In genomic region chrX:10496345-10496965, GRCh38 we compare ENCODE assay signal across 14 cellular contexts.
DNase-seq lines count a peak whose midpoint lies in the region; ATAC-seq, FAIRE-seq and TF ChIP-seq lines count a peak whose summit lies in the region.
"Had no signal": no experiment of that assay in that cellular context is flagged by ENCODE, and none has a peak within 500 bp of the region (broad histone marks: within the 10 kb centered on the region; RNA-seq: fewer than 3 reads in every experiment).

No MANE protein-coding gene starts in this region.

- no peaks in the 10 kb centered on the region for H3K79me2 ChIP-seq in astrocyte (ENCODE audit: insufficient read depth, low read length)
- H3K79me2 ChIP-seq in smooth muscle cell (ENCODE audit: low read depth): no peaks in the 10 kb centered on the region

- no peak overlapping the region for H2AFZ ChIP-seq in astrocyte (ENCODE audit: low read depth, low read length)
- no peak overlapping the region for H2AFZ ChIP-seq in smooth muscle cell (ENCODE audit: low read depth)

- H3K27ac ChIP-seq in astrocyte (ENCODE audit: low read depth, low read length): peak overlapping the region; percentile 78
- H3K27ac ChIP-seq in heart left ventricle: peak overlapping the region in 8 of 12 donors; percentile 27 to 70 (median 49)
- H3K27ac ChIP-seq in smooth muscle cell (ENCODE audit: low read depth): peak overlapping the region; percentile 45
- H3K27ac ChIP-seq: esophagus squamous epithelium, lower lobe of right lung had no signal

- H3K4me3 Mint-ChIP-seq in HFFc6 (no peak overlapping the region), astrocyte (ENCODE audit: unreplicated experiment) (no peak overlapping the region), nephron progenitor cell (no peak overlapping the region)
- H3K4me3 Mint-ChIP-seq: activated T-cell treated with anti-CD3 and anti-CD28 coated beads, Interleukin-2, amount 50 U/mL, for 4 hours; brain had no signal

- H4K20me1 ChIP-seq in astrocyte (ENCODE audit: insufficient read depth, low read length): no peaks in the 10 kb centered on the region
- H4K20me1 ChIP-seq in smooth muscle cell (ENCODE audit: low read depth): no peaks in the 10 kb centered on the region

- no peaks in the 10 kb centered on the region for H3K27me3 Mint-ChIP-seq in HFFc6 (ENCODE audit: insufficient read depth)
- no peaks in the 10 kb centered on the region for H3K27me3 Mint-ChIP-seq in astrocyte (ENCODE audit: low read depth, unreplicated experiment)
- H3K27me3 Mint-ChIP-seq in nephron progenitor cell (ENCODE audit: low read depth, poor library complexity): no peaks in the 10 kb centered on the region
- H3K27me3 Mint-ChIP-seq: brain, progenitor cell of endocrine pancreas had no signal

- peak; percentile 78 for DNase-seq in HFFc6
- DNase-seq in astrocyte (ENCODE audit: low read depth): peak; percentile 94
- DNase-seq in heart left ventricle: peak in 1 of 5 donors; percentile 38
- no peak for DNase-seq in smooth muscle cell (lab: John Stamatoyannopoulos, UW; ENCODE audit: unreplicated experiment)
- no peak for DNase-seq in HTR-8/SVneo (ENCODE audit: insufficient read length, low spot score)
- no peak for DNase-seq in nephron progenitor cell
- no peak for DNase-seq in NCI-H524 treated with DMSO at 0.1 percent for 48 hours (lab: John Stamatoyannopoulos, UW)
- DNase-seq: activated T-cell treated with anti-CD3 and anti-CD28 coated beads, Interleukin-2, amount 50 U/mL, for 4 hours; DMS153; esophagus squamous epithelium; lower lobe of right lung; NCI-H526 had no signal

- H3K9ac ChIP-seq in astrocyte (ENCODE audit: low read length) (peak overlapping the region; percentile 20), smooth muscle cell (ENCODE audit: low read depth) (no peak overlapping the region)

- FAIRE-seq in astrocyte (lab: Jason Lieb, UNC) (peak; percentile 100), HTR-8/SVneo (lab: Jason Lieb, UNC) (no peak)

- H3K27ac Mint-ChIP-seq in HFFc6 (peak overlapping the region; percentile 74), astrocyte (ENCODE audit: unreplicated experiment) (peak overlapping the region; percentile 69), nephron progenitor cell (no peak overlapping the region)
- H3K27ac Mint-ChIP-seq: progenitor cell of endocrine pancreas had no signal

- H3K9me3 ChIP-seq in astrocyte (ENCODE audit: insufficient read depth, low read depth, low read length): no peaks in the 10 kb centered on the region
- H3K9me3 ChIP-seq in heart left ventricle: no peaks in the 10 kb centered on the region
- no peaks in the 10 kb centered on the region for H3K9me3 ChIP-seq in smooth muscle cell (replicated peaks; ENCODE audit: low read depth)
- H3K9me3 ChIP-seq: esophagus squamous epithelium, lower lobe of right lung had no signal

- no peaks in the 10 kb centered on the region for H3F3A ChIP-seq in smooth muscle cell (ENCODE audit: low read depth)

- TF ChIP-seq CTCF in HFFc6 (IDR thresholded peaks at IDR 0.05): no peak
- TF ChIP-seq CTCF in astrocyte (IDR thresholded peaks at IDR 0.05; ENCODE audit: insufficient read depth, low read depth, low read length): no peak
- TF ChIP-seq CTCF in heart left ventricle (IDR thresholded peaks at IDR 0.05): no peak
- TF ChIP-seq CTCF in smooth muscle cell (IDR thresholded peaks at IDR 0.05; ENCODE audit: borderline replicate concordance, insufficient read depth, poor library complexity, severe bottlenecking): no peak
- no peak for TF ChIP-seq CTCF in nephron progenitor cell (IDR thresholded peaks at IDR 0.05)

- TF ChIP-seq POLR2A in heart left ventricle (IDR thresholded peaks at IDR 0.05): no peak

- peak; percentile 42 to 90 (median 82) for ATAC-seq in heart left ventricle
- ATAC-seq: activated T-cell treated with anti-CD3 and anti-CD28 coated beads, Interleukin-2, amount 50 U/mL, for 4 hours; lower lobe of right lung had no signal

- H3K27me3 ChIP-seq in astrocyte (ENCODE audit: insufficient read depth, low read length) (no peaks in the 10 kb centered on the region), heart left ventricle (no peaks in the 10 kb centered on the region), smooth muscle cell (ENCODE audit: low read depth) (no peaks in the 10 kb centered on the region)
- H3K27me3 ChIP-seq: esophagus squamous epithelium had no signal

- H3K4me1 ChIP-seq in astrocyte (ENCODE audit: insufficient read depth, low read length) (peaks cover 5% of the 10 kb centered on the region), heart left ventricle (peaks cover 0 to 30% (median 1%) of the 10 kb centered on the region in 12 donors), smooth muscle cell (ENCODE audit: low read depth) (no peaks in the 10 kb centered on the region)
- H3K4me1 ChIP-seq: esophagus squamous epithelium, lower lobe of right lung had no signal

- H3K4me1 Mint-ChIP-seq in HFFc6 (ENCODE audit: low read depth) (peaks cover 23% of the 10 kb centered on the region), astrocyte (ENCODE audit: low read depth, unreplicated experiment) (peaks cover 6% of the 10 kb centered on the region), nephron progenitor cell (no peaks in the 10 kb centered on the region)

- no peak overlapping the region for H3K4me2 ChIP-seq in astrocyte (ENCODE audit: low read length)
- H3K4me2 ChIP-seq in smooth muscle cell: no peak overlapping the region

- H3K9me3 Mint-ChIP-seq in HFFc6 (no peaks in the 10 kb centered on the region), astrocyte (ENCODE audit: unreplicated experiment) (no peaks in the 10 kb centered on the region), nephron progenitor cell (peaks cover 25% of the 10 kb centered on the region)
- H3K9me3 Mint-ChIP-seq: activated T-cell treated with anti-CD3 and anti-CD28 coated beads, Interleukin-2, amount 50 U/mL, for 4 hours had no signal

- intact Hi-C loops in heart left ventricle (cut with DNase I): no loop called here

- peaks cover 10% of the 10 kb centered on the region for H3K36me3 Mint-ChIP-seq in HFFc6 (ENCODE audit: low read depth)
- H3K36me3 Mint-ChIP-seq in astrocyte (ENCODE audit: low read depth, unreplicated experiment): peaks cover 3% of the 10 kb centered on the region
- H3K36me3 Mint-ChIP-seq in nephron progenitor cell (ENCODE audit: low read depth): peaks cover 44% of the 10 kb centered on the region

- peaks cover 5% of the 10 kb centered on the region for H3K36me3 ChIP-seq in astrocyte (ENCODE audit: insufficient read depth, low read length)
- H3K36me3 ChIP-seq in heart left ventricle: peaks cover 0 to 3% (median 0%) of the 10 kb centered on the region in 9 donors
- peaks cover 3% of the 10 kb centered on the region for H3K36me3 ChIP-seq in smooth muscle cell (ENCODE audit: low read depth)
- H3K36me3 ChIP-seq: lower lobe of right lung had no signal

- no peak overlapping the region for H3K4me3 ChIP-seq in astrocyte (ENCODE audit: insufficient read depth, low read depth, low read length)
- no peak overlapping the region for H3K4me3 ChIP-seq in heart left ventricle
- H3K4me3 ChIP-seq in smooth muscle cell: no peak overlapping the region
- H3K4me3 ChIP-seq: esophagus squamous epithelium, lower lobe of right lung had no signal

Comparison
In these comparisons a context has a peak if more than half of its experiments do, and no peak if none do; other contexts are left out.
1. DNase-seq: peak in HFFc6 (single experiment) and astrocyte (single experiment); none in smooth muscle cell (single experiment), HTR-8/SVneo (single experiment), nephron progenitor cell (single experiment) and NCI-H524 treated with DMSO at 0.1 percent for 48 hours (single experiment).
2. Peak in every context shown above with its lines, with median percentiles within 50 percentile points of each other: H3K27ac ChIP-seq.